In the genomic region with DNA sequence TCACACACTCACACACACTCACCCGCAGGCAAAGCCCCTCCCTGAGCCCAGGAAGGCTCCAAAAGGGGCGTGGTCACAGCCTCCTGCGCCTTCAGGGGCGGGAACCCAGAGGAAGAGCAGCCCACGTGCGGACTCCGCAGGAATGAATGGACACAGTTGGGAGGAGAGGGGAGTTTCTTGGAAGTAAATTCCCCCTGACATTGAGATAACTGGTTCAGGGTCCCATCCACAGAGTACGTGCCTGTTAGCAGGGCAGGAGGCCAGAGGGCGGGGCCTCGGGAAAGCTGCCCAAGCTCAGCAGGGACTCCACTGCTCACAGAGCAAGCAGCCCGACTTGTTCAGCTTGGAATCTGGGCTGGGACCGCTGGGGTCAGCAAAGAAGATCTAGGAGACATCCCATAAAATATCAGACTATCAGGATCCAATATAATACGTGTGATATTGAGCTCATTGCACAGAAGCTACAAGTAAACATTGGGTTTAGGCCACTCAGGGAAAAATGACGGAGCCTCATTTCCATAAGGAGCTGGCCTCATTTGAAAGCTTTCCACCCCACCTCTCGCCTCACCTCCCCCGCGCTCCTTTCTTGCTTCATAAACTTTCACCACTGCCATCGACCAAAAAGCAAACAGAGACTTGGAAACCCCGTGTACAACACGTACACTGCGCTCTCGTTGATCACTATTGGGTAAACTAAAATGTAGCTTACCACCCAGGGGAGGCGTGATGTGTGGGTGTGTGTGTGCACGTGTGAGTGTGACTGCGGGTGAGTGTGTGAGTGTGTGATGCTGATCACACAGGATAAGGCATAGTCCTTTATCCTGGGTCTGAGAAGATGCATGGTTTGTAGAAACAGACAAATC, we compare ENCODE assay signal across 1 cellular context.
TF ChIP-seq lines count a peak whose summit lies in the region.

No MANE protein-coding gene starts in this region.

TF ChIP-seq in HEK293, 187 proteins besides CTCF, POLR2A, EP300 and RAD21 (continued from another document and continues in another):
- TF ChIP-seq, protein P1, sequence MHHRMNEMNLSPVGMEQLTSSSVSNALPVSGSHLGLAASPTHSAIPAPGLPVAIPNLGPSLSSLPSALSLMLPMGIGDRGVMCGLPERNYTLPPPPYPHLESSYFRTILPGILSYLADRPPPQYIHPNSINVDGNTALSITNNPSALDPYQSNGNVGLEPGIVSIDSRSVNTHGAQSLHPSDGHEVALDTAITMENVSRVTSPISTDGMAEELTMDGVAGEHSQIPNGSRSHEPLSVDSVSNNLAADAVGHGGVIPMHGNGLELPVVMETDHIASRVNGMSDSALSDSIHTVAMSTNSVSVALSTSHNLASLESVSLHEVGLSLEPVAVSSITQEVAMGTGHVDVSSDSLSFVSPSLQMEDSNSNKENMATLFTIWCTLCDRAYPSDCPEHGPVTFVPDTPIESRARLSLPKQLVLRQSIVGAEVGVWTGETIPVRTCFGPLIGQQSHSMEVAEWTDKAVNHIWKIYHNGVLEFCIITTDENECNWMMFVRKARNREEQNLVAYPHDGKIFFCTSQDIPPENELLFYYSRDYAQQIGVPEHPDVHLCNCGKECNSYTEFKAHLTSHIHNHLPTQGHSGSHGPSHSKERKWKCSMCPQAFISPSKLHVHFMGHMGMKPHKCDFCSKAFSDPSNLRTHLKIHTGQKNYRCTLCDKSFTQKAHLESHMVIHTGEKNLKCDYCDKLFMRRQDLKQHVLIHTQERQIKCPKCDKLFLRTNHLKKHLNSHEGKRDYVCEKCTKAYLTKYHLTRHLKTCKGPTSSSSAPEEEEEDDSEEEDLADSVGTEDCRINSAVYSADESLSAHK (tag by site-specific recombination; IDR thresholded peaks at IDR 0.05) = peak; percentile 68
- TF ChIP-seq ZNF514 (tag by site-specific recombination; IDR thresholded peaks at IDR 0.05) (no peak), ZNF561 (tag by site-specific recombination; IDR thresholded peaks at IDR 0.05; ENCODE audit: borderline replicate concordance) (peak; percentile 59), SP3 (tag by site-specific recombination; IDR thresholded peaks at IDR 0.05) (peak; percentile 81), ZNF426 (tag by site-specific recombination; IDR thresholded peaks at IDR 0.05) (no peak), ZNF140 (tag by site-specific recombination; IDR thresholded peaks at IDR 0.05) (no peak), ZNF76 (tag by site-specific recombination; IDR thresholded peaks at IDR 0.05; ENCODE audit: borderline replicate concordance, low read depth) (no peak), ZNF544 (tag by site-specific recombination; IDR thresholded peaks at IDR 0.05) (no peak), ZNF174 (tag by site-specific recombination; IDR thresholded peaks at IDR 0.05) (no peak), ZNF501 (tag by site-specific recombination; IDR thresholded peaks at IDR 0.05) (0 out of 2 replicates have a peak, but pooled peaks have one; percentile 8), ZNF366 (tag by site-specific recombination; conservative IDR thresholded peaks at IDR 0.05) (peak; percentile 42), ZNF24 (tag by site-specific recombination; IDR thresholded peaks at IDR 0.05) (peak; percentile 67; the same call in 1 of the 2 replicates), SALL2 (tag by site-specific recombination; IDR thresholded peaks at IDR 0.05; ENCODE audit: borderline replicate concordance) (no peak), ZNF777 (tag by site-specific recombination; IDR thresholded peaks at IDR 0.05; ENCODE audit: borderline replicate concordance) (no peak), SCRT2 (tag by site-specific recombination; IDR thresholded peaks at IDR 0.05) (0 out of 2 replicates have a peak, but pooled peaks have one; percentile 17), ZNF133 (tag by site-specific recombination; IDR thresholded peaks at IDR 0.05) (no peak), ZNF510 (tag by site-specific recombination; IDR thresholded peaks at IDR 0.05; ENCODE audit: insufficient replicate concordance) (no peak), TRIM28 (IDR thresholded peaks at IDR 0.05; ENCODE audit: borderline replicate concordance, low read length) (peak; percentile 26), OSR2 (tag by site-specific recombination; IDR thresholded peaks at IDR 0.05) (0 out of 2 replicates have a peak, but pooled peaks have one; percentile 5), ZFHX2 (tag by site-specific recombination; conservative IDR thresholded peaks at IDR 0.05) (peak; percentile 92), GLIS1 (tag by site-specific recombination; IDR thresholded peaks at IDR 0.05) (peak; percentile 54), ZNF311 (tag by site-specific recombination; IDR thresholded peaks at IDR 0.05; ENCODE audit: borderline replicate concordance) (no peak), SP7 (tag by site-specific recombination; IDR thresholded peaks at IDR 0.05) (peak; percentile 82), GLI2 (tag by site-specific recombination; IDR thresholded peaks at IDR 0.05; ENCODE audit: borderline replicate concordance, low read depth) (no peak), HOXD13 (CRISPR knock-in tag; IDR thresholded peaks at IDR 0.05; ENCODE audit: borderline replicate concordance) (0 out of 2 replicates have a peak, but pooled peaks have one; percentile 39), ZNF629 (tag by site-specific recombination; IDR thresholded peaks at IDR 0.05) (peak; percentile 39), WT1 (tag by site-specific recombination; IDR thresholded peaks at IDR 0.05) (peak; percentile 92; the same call in 1 of the 2 replicates), ZNF791 (tag by site-specific recombination; IDR thresholded peaks at IDR 0.05) (no peak), MZF1 (tag by site-specific recombination; IDR thresholded peaks at IDR 0.05; ENCODE audit: borderline replicate concordance) (0 out of 2 replicates have a peak, but pooled peaks have one; percentile 38), ZNF248 (tag by site-specific recombination; IDR thresholded peaks at IDR 0.05) (no peak), ZNF621 (tag by site-specific recombination; IDR thresholded peaks at IDR 0.05) (no peak), ZFP41 (tag by site-specific recombination; IDR thresholded peaks at IDR 0.05; ENCODE audit: borderline replicate concordance) (no peak)
- TF ChIP-seq, protein P2, sequence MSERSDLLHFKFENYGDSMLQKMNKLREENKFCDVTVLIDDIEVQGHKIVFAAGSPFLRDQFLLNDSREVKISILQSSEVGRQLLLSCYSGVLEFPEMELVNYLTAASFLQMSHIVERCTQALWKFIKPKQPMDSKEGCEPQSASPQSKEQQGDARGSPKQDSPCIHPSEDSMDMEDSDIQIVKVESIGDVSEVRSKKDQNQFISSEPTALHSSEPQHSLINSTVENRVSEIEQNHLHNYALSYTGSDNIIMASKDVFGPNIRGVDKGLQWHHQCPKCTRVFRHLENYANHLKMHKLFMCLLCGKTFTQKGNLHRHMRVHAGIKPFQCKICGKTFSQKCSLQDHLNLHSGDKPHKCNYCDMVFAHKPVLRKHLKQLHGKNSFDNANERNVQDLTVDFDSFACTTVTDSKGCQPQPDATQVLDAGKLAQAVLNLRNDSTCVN (tag by site-specific recombination; optimal IDR thresholded peaks at IDR 0.05) = no peak
- TF ChIP-seq, protein P3, sequence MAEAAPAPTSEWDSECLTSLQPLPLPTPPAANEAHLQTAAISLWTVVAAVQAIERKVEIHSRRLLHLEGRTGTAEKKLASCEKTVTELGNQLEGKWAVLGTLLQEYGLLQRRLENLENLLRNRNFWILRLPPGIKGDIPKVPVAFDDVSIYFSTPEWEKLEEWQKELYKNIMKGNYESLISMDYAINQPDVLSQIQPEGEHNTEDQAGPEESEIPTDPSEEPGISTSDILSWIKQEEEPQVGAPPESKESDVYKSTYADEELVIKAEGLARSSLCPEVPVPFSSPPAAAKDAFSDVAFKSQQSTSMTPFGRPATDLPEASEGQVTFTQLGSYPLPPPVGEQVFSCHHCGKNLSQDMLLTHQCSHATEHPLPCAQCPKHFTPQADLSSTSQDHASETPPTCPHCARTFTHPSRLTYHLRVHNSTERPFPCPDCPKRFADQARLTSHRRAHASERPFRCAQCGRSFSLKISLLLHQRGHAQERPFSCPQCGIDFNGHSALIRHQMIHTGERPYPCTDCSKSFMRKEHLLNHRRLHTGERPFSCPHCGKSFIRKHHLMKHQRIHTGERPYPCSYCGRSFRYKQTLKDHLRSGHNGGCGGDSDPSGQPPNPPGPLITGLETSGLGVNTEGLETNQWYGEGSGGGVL (tag by site-specific recombination; IDR thresholded peaks at IDR 0.05) = peak; percentile 28; the same call in 1 of the 2 replicates
- TF ChIP-seq, protein P4, sequence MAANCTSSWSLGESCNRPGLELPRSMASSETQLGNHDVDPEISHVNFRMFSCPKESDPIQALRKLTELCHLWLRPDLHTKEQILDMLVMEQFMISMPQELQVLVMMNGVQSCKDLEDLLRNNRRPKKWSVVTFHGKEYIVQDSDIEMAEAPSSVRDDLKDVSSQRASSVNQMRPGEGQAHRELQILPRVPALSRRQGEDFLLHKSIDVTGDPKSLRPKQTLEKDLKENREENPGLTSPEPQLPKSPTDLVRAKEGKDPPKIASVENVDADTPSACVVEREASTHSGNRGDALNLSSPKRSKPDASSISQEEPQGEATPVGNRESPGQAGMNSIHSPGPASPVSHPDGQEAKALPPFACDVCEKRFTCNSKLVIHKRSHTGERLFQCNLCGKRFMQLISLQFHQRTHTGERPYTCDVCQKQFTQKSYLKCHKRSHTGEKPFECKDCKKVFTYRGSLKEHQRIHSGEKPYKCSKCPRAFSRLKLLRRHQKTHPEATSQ (tag by site-specific recombination; IDR thresholded peaks at IDR 0.05) = no peak
- TF ChIP-seq, protein P5, sequence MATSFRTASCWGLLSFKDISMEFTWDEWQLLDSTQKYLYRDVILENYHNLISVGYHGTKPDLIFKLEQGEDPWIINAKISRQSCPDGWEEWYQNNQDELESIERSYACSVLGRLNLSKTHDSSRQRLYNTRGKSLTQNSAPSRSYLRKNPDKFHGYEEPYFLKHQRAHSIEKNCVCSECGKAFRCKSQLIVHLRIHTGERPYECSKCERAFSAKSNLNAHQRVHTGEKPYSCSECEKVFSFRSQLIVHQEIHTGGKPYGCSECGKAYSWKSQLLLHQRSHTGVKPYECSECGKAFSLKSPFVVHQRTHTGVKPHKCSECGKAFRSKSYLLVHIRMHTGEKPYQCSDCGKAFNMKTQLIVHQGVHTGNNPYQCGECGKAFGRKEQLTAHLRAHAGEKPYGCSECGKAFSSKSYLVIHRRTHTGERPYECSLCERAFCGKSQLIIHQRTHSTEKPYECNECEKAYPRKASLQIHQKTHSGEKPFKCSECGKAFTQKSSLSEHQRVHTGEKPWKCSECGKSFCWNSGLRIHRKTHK (tag by site-specific recombination; IDR thresholded peaks at IDR 0.05) = no peak
- TF ChIP-seq, protein P6, sequence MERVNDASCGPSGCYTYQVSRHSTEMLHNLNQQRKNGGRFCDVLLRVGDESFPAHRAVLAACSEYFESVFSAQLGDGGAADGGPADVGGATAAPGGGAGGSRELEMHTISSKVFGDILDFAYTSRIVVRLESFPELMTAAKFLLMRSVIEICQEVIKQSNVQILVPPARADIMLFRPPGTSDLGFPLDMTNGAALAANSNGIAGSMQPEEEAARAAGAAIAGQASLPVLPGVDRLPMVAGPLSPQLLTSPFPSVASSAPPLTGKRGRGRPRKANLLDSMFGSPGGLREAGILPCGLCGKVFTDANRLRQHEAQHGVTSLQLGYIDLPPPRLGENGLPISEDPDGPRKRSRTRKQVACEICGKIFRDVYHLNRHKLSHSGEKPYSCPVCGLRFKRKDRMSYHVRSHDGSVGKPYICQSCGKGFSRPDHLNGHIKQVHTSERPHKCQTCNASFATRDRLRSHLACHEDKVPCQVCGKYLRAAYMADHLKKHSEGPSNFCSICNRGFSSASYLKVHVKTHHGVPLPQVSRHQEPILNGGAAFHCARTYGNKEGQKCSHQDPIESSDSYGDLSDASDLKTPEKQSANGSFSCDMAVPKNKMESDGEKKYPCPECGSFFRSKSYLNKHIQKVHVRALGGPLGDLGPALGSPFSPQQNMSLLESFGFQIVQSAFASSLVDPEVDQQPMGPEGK (tag by site-specific recombination; IDR thresholded peaks at IDR 0.05) = peak; percentile 52; the same call in 1 of the 2 replicates
- TF ChIP-seq, protein P7, sequence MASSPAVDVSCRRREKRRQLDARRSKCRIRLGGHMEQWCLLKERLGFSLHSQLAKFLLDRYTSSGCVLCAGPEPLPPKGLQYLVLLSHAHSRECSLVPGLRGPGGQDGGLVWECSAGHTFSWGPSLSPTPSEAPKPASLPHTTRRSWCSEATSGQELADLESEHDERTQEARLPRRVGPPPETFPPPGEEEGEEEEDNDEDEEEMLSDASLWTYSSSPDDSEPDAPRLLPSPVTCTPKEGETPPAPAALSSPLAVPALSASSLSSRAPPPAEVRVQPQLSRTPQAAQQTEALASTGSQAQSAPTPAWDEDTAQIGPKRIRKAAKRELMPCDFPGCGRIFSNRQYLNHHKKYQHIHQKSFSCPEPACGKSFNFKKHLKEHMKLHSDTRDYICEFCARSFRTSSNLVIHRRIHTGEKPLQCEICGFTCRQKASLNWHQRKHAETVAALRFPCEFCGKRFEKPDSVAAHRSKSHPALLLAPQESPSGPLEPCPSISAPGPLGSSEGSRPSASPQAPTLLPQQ (tag by site-specific recombination; IDR thresholded peaks at IDR 0.05) = peak; percentile 51; the same call in 1 of the 2 replicates
- TF ChIP-seq, protein P8, sequence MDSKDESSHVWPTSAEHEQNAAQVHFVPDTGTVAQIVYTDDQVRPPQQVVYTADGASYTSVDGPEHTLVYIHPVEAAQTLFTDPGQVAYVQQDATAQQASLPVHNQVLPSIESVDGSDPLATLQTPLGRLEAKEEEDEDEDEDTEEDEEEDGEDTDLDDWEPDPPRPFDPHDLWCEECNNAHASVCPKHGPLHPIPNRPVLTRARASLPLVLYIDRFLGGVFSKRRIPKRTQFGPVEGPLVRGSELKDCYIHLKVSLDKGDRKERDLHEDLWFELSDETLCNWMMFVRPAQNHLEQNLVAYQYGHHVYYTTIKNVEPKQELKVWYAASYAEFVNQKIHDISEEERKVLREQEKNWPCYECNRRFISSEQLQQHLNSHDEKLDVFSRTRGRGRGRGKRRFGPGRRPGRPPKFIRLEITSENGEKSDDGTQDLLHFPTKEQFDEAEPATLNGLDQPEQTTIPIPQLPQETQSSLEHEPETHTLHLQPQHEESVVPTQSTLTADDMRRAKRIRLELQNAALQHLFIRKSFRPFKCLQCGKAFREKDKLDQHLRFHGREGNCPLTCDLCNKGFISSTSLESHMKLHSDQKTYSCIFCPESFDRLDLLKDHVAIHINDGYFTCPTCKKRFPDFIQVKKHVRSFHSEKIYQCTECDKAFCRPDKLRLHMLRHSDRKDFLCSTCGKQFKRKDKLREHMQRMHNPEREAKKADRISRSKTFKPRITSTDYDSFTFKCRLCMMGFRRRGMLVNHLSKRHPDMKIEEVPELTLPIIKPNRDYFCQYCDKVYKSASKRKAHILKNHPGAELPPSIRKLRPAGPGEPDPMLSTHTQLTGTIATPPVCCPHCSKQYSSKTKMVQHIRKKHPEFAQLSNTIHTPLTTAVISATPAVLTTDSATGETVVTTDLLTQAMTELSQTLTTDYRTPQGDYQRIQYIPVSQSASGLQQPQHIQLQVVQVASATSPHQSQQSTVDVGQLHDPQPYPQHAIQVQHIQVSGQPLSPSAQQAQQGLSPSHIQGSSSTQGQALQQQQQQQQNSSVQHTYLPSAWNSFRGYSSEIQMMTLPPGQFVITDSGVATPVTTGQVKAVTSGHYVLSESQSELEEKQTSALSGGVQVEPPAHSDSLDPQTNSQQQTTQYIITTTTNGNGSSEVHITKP (tag by site-specific recombination; IDR thresholded peaks at IDR 0.05) = peak; percentile 98
- TF ChIP-seq, protein P9, sequence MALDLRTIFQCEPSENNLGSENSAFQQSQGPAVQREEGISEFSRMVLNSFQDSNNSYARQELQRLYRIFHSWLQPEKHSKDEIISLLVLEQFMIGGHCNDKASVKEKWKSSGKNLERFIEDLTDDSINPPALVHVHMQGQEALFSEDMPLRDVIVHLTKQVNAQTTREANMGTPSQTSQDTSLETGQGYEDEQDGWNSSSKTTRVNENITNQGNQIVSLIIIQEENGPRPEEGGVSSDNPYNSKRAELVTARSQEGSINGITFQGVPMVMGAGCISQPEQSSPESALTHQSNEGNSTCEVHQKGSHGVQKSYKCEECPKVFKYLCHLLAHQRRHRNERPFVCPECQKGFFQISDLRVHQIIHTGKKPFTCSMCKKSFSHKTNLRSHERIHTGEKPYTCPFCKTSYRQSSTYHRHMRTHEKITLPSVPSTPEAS (tag by site-specific recombination; IDR thresholded peaks at IDR 0.05) = no peak
